1 cellular context compared by ENCODE assay signal in genomic region chr2:160294339-160294803, GRCh38.
TF ChIP-seq lines count a peak whose summit lies in the region.

No MANE protein-coding gene starts in this region.

TF ChIP-seq in SK-N-SH, 30 proteins besides CTCF, POLR2A, EP300 and RAD21 (continued from another document):
- TF ChIP-seq, protein P1, sequence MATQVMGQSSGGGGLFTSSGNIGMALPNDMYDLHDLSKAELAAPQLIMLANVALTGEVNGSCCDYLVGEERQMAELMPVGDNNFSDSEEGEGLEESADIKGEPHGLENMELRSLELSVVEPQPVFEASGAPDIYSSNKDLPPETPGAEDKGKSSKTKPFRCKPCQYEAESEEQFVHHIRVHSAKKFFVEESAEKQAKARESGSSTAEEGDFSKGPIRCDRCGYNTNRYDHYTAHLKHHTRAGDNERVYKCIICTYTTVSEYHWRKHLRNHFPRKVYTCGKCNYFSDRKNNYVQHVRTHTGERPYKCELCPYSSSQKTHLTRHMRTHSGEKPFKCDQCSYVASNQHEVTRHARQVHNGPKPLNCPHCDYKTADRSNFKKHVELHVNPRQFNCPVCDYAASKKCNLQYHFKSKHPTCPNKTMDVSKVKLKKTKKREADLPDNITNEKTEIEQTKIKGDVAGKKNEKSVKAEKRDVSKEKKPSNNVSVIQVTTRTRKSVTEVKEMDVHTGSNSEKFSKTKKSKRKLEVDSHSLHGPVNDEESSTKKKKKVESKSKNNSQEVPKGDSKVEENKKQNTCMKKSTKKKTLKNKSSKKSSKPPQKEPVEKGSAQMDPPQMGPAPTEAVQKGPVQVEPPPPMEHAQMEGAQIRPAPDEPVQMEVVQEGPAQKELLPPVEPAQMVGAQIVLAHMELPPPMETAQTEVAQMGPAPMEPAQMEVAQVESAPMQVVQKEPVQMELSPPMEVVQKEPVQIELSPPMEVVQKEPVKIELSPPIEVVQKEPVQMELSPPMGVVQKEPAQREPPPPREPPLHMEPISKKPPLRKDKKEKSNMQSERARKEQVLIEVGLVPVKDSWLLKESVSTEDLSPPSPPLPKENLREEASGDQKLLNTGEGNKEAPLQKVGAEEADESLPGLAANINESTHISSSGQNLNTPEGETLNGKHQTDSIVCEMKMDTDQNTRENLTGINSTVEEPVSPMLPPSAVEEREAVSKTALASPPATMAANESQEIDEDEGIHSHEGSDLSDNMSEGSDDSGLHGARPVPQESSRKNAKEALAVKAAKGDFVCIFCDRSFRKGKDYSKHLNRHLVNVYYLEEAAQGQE (IDR thresholded peaks at IDR 0.05; ENCODE audit: low read depth, low read length), result no peak
- no peak for TF ChIP-seq FOXM1 (IDR thresholded peaks at IDR 0.05; ENCODE audit: low read depth)
- TF ChIP-seq ZBTB33 (IDR thresholded peaks at IDR 0.05; ENCODE audit: borderline replicate concordance, low read depth), result no peak
- no peak for TF ChIP-seq SMC3 (IDR thresholded peaks at IDR 0.05; ENCODE audit: low read depth, low read length)
- no peak for TF ChIP-seq RFX5 (IDR thresholded peaks at IDR 0.05; ENCODE audit: low read length)
- no peak for TF ChIP-seq GABPA (IDR thresholded peaks at IDR 0.05; ENCODE audit: low read depth)
- no peak for TF ChIP-seq TEAD4 (IDR thresholded peaks at IDR 0.05; ENCODE audit: borderline replicate concordance, insufficient read depth)
- TF ChIP-seq NRF1 (IDR thresholded peaks at IDR 0.05; ENCODE audit: low read depth, low read length), result no peak
- TF ChIP-seq JUND (IDR thresholded peaks at IDR 0.05), result no peak; the same call in 1 of the 2 replicates
